ENCODE assay signal across 8 cellular contexts in the genomic region with DNA sequence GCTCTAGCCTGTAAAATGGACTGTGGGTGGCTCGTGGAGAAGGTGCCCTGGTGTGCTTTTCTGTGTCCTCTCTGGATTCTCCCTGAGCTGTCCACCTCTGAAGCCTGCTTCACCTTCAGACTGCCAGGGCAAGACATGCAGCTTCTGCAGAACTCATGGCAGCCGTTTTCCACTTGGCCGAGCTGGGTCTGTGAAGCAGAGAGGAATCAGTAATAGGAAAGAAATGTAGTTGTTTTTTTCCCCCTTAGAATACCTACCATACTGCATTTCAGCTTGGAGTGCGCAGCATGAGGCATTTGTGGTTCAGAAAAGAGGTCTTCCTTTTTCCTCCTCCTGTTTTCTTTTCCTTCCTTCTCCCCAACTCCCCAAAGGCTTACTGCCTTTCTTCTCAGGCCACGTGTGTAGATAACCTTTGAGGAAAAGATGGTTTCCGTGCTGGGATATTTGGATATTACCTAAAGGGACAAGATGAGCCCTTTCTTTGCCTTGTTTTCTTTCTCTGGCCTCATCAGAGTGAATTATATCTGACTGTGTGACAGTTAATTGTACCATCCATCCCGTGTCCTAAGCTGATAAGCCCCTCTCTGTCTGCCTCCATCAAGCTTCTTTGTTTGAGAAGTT. TPM values are rescaled to one million over a fixed set of nuclear protein-coding genes. Genes with fewer than 3 reads are reported as not detected.
DNase-seq lines count a peak whose midpoint lies in the region; ATAC-seq and TF ChIP-seq lines count a peak whose summit lies in the region.

No MANE protein-coding gene starts in this region.

- CTCF ChIA-PET in activated naive CD4-positive, alpha-beta T cell treated with anti-CD3 and anti-CD28 coated beads for 36 hours (lab: Charles Lee), result interaction anchor here (1.0 to 2.1 kb wide), 3 partner anchors 30 to 92 kb away, joined by 6 to 7 read pairs (median 6); no protein-coding TSS in a partner anchor

- no peak for TF ChIP-seq EP300 in tibial nerve (IDR thresholded peaks at IDR 0.05)

- no peaks in the 10 kb centered on the region for H3K36me3 Mint-ChIP-seq in activated naive CD4-positive, alpha-beta T cell treated with anti-CD3 and anti-CD28 coated beads for 36 hours (ENCODE audit: low read depth)
- no peaks in the 10 kb centered on the region for H3K36me3 Mint-ChIP-seq in activated T-cell treated with anti-CD3 and anti-CD28 coated beads, Interleukin-2, amount 50 U/mL, for 72 hours (ENCODE audit: insufficient read depth in 2 of 2)

- H3K27me3 ChIP-seq in left lung, result no peaks in the 10 kb centered on the region
- no peaks in the 10 kb centered on the region for H3K27me3 ChIP-seq in tibial nerve

- H3K4me3 ChIP-seq in left lung (no peak overlapping the region), tibial nerve (no peak overlapping the region)

- H3K9me3 ChIP-seq in left lung (no peaks in the 10 kb centered on the region), tibial nerve (no peaks in the 10 kb centered on the region)

- intact Hi-C loops in activated naive CD4-positive, alpha-beta T cell treated with anti-CD3 and anti-CD28 coated beads for 36 hours (cut with micrococcal nuclease), result loop anchor here (5.0 kb wide), 1 partner anchor 335 kb away; no protein-coding TSS in a partner anchor
- intact Hi-C loops in left lung (cut with DNase I), result loop anchor here in 1 of 2 donors (10.0 kb wide), 1 partner anchor 628 kb away; no protein-coding TSS in a partner anchor

- peaks cover 80% of the 10 kb centered on the region for H3K4me1 Mint-ChIP-seq in activated naive CD4-positive, alpha-beta T cell treated with anti-CD3 and anti-CD28 coated beads for 36 hours (ENCODE audit: low read depth)
- H3K4me1 Mint-ChIP-seq in activated T-cell treated with anti-CD3 and anti-CD28 coated beads, Interleukin-2, amount 50 U/mL, for 72 hours (ENCODE audit: low read depth), result peaks cover 89% of the 10 kb centered on the region

- WGBS in tibial nerve, 2 donors, result 37 to 41% methylated on average over 7 of the region's 7 CpGs

- peak overlapping the region; percentile 71 for H3K4me3 Mint-ChIP-seq in activated naive CD4-positive, alpha-beta T cell treated with anti-CD3 and anti-CD28 coated beads for 36 hours
- H3K4me3 Mint-ChIP-seq in activated T-cell treated with anti-CD3 and anti-CD28 coated beads, Interleukin-2, amount 50 U/mL, for 72 hours, result peak overlapping the region; percentile 75 to 86

- TF ChIP-seq POLR2A in tibial nerve (IDR thresholded peaks at IDR 0.05), result no peak

- peak overlapping the region; percentile 85 for H3K27ac Mint-ChIP-seq in activated naive CD4-positive, alpha-beta T cell treated with anti-CD3 and anti-CD28 coated beads for 36 hours
- peak overlapping the region; percentile 77 for H3K27ac Mint-ChIP-seq in activated T-cell treated with anti-CD3 and anti-CD28 coated beads, Interleukin-2, amount 50 U/mL, for 72 hours

- H3K9me3 Mint-ChIP-seq in activated naive CD4-positive, alpha-beta T cell treated with anti-CD3 and anti-CD28 coated beads for 36 hours, result no peaks in the 10 kb centered on the region
- H3K9me3 Mint-ChIP-seq in activated T-cell treated with anti-CD3 and anti-CD28 coated beads, Interleukin-2, amount 50 U/mL, for 72 hours, result no peaks in the 10 kb centered on the region

- H3K4me1 ChIP-seq in left lung (peaks cover 41 to 86% of the 10 kb centered on the region in 2 donors), tibial nerve (peaks cover 0 to 87% (median 58%) of the 10 kb centered on the region in 4 donors)

- H3K36me3 ChIP-seq in left lung (no peaks in the 10 kb centered on the region), tibial nerve (no peaks in the 10 kb centered on the region)

- H3K27me3 Mint-ChIP-seq in activated naive CD4-positive, alpha-beta T cell treated with anti-CD3 and anti-CD28 coated beads for 36 hours (ENCODE audit: low read depth), result no peaks in the 10 kb centered on the region
- no peaks in the 10 kb centered on the region for H3K27me3 Mint-ChIP-seq in activated T-cell treated with anti-CD3 and anti-CD28 coated beads, Interleukin-2, amount 50 U/mL, for 72 hours (ENCODE audit: low read depth)

- no peak for ATAC-seq in activated T-cell treated with anti-CD3 and anti-CD28 coated beads, Interleukin-2, amount 50 U/mL, for 72 hours (replicated peaks in 1 of 2)
- ATAC-seq in left lung, result no peak
- ATAC-seq in GM19452 (IDR thresholded peaks at IDR 0.05; ENCODE audit: unreplicated experiment), result no peak

- DNase-seq in activated naive CD4-positive, alpha-beta T cell treated with anti-CD3 and anti-CD28 coated beads for 36 hours, result no peak
- no peak for DNase-seq in activated naive CD4-positive, alpha-beta T cell treated with Interleukin-2 at 50 U/mL for 16 hours
- no peak for DNase-seq in activated T-cell treated with anti-CD3 and anti-CD28 coated beads, Interleukin-2, amount 50 U/mL, for 72 hours
- no peak for DNase-seq in left lung
- no peak for DNase-seq in tibial nerve (ENCODE audit: low spot score in 2 of 2)
- DNase-seq in ecto neural progenitor cell (ENCODE audit: low spot score), result no peak
- DNase-seq in C1 segment of cervical spinal cord (lab: John Stamatoyannopoulos, UW), result no peak

- no peak for TF ChIP-seq CTCF in left lung (IDR thresholded peaks at IDR 0.05)
- no peak for TF ChIP-seq CTCF in tibial nerve (IDR thresholded peaks at IDR 0.05)

- H3K27ac ChIP-seq in left lung, result peak overlapping the region; percentile 85
- peak overlapping the region; percentile 73 to 99 (median 88) for H3K27ac ChIP-seq in tibial nerve

RNA-seq across cellular contexts. Expression of a gene that starts 39.4 kb away (rescaled TPM):
- 10 to 100 TPM; 10.8 to 12.2 TPM for total RNA-seq in activated naive CD4-positive, alpha-beta T cell treated with anti-CD3 and anti-CD28 coated beads for 36 hours
- 10 to 100 TPM; 16.0 to 16.4 TPM for total RNA-seq in activated T-cell treated with anti-CD3 and anti-CD28 coated beads, Interleukin-2, amount 50 U/mL, for 72 hours
- total RNA-seq in left lung (10 to 100 TPM; 49.3 to 54.0 TPM), tibial nerve (10 to 100 TPM; 32.3 to 61.5 (median 36.3) TPM)
